1 cellular context compared by ENCODE assay signal in the genomic region with DNA sequence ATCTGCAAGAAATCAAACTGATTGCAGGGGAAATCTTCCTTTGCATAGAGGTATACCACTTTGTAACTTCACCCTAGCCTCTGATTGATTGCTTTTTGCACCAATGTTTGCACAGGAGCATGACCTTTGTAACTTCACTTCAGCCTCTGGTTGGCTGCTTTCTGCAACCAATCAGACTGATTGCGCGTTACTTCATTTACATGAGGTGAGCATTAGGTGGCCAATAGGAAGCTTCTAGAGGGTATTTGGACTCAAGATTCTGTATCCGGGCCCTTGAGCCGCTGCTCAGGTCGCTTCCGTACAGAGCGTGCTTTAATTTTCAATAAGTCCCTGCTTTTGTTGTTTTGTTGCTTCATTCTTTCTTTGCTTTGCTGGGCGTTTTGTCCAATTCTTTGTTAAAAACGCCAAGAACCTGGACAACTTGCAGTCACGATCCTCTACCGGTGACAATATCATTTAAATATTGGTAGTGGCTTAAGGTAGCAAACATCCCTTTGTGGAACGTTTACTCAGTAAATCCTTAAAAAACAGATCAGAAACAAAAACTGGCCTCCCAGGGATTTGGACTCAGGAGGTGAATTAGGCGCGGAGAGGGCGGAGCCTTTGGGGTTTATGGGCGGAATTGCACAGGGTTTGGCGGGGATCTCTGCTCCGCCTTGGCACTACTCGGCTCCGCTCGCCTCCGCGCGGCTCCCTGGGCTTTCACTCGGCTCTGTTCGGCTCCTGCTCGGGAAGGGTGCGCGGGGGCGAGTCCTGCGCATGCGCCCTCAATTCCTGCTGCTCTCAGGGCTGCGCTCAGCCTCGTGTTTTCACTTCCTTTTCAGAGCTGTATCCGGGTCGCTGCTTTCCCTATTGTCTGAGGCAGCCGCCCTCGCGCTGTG.
TF ChIP-seq lines count a peak whose summit lies in the region.

A gene with protein sequence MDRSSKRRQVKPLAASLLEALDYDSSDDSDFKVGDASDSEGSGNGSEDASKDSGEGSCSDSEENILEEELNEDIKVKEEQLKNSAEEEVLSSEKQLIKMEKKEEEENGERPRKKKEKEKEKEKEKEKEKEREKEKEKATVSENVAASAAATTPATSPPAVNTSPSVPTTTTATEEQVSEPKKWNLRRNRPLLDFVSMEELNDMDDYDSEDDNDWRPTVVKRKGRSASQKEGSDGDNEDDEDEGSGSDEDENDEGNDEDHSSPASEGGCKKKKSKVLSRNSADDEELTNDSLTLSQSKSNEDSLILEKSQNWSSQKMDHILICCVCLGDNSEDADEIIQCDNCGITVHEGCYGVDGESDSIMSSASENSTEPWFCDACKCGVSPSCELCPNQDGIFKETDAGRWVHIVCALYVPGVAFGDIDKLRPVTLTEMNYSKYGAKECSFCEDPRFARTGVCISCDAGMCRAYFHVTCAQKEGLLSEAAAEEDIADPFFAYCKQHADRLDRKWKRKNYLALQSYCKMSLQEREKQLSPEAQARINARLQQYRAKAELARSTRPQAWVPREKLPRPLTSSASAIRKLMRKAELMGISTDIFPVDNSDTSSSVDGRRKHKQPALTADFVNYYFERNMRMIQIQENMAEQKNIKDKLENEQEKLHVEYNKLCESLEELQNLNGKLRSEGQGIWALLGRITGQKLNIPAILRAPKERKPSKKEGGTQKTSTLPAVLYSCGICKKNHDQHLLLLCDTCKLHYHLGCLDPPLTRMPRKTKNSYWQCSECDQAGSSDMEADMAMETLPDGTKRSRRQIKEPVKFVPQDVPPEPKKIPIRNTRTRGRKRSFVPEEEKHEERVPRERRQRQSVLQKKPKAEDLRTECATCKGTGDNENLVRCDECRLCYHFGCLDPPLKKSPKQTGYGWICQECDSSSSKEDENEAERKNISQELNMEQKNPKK (plus strand): TSS at position 812 of the 881 bp plus-strand sequence. CDS start 452 bp downstream, outside the sequence.

TF ChIP-seq in A549, 52 proteins besides CTCF, POLR2A, EP300 and RAD21 (continued from another document):
- TF ChIP-seq CEBPB (IDR thresholded peaks at IDR 0.05) (0 out of 4 replicates have a peak, but pooled peaks of 1 of the 2 experiments have one; percentile 24), BHLHE40 (IDR thresholded peaks at IDR 0.05; ENCODE audit: low read depth, low read length) (no peak), EHF (CRISPR knock-in tag; IDR thresholded peaks at IDR 0.05) (no peak), NR3C1 (IDR thresholded peaks at IDR 0.05) (no peak), JUN (IDR thresholded peaks at IDR 0.05) (peak; percentile 81 to 89), ZC3H11A (IDR thresholded peaks at IDR 0.05) (no peak), RCOR1 (IDR thresholded peaks at IDR 0.05; ENCODE audit: low read depth, low read length) (no peak), POLR2AphosphoS2 (conservative IDR thresholded peaks at IDR 0.05; ENCODE audit: low read length) (no peak), CBX2 (IDR thresholded peaks at IDR 0.05; ENCODE audit: borderline replicate concordance, low read depth) (no peak), PHF8 (IDR thresholded peaks at IDR 0.05; ENCODE audit: borderline replicate concordance, low read depth) (peak; percentile 40; the same call in 1 of the 2 replicates), ESRRA (IDR thresholded peaks at IDR 0.05; ENCODE audit: borderline replicate concordance, low read length) (no peak), HOXB5 (CRISPR knock-in tag; IDR thresholded peaks at IDR 0.05) (peak; percentile 81), CBX8 (IDR thresholded peaks at IDR 0.05) (no peak), MYC (IDR thresholded peaks at IDR 0.05; ENCODE audit: borderline replicate concordance, low read length) (peak; percentile 93)
- TF ChIP-seq, protein P1, sequence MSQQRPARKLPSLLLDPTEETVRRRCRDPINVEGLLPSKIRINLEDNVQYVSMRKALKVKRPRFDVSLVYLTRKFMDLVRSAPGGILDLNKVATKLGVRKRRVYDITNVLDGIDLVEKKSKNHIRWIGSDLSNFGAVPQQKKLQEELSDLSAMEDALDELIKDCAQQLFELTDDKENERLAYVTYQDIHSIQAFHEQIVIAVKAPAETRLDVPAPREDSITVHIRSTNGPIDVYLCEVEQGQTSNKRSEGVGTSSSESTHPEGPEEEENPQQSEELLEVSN (IDR thresholded peaks at IDR 0.05; ENCODE audit: borderline replicate concordance, low read depth), result 0 out of 2 replicates have a peak, but pooled peaks have one; percentile 46
- TF ChIP-seq, protein P2, sequence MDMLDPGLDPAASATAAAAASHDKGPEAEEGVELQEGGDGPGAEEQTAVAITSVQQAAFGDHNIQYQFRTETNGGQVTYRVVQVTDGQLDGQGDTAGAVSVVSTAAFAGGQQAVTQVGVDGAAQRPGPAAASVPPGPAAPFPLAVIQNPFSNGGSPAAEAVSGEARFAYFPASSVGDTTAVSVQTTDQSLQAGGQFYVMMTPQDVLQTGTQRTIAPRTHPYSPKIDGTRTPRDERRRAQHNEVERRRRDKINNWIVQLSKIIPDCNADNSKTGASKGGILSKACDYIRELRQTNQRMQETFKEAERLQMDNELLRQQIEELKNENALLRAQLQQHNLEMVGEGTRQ (IDR thresholded peaks at IDR 0.05), result no peak
- TF ChIP-seq, protein P3, sequence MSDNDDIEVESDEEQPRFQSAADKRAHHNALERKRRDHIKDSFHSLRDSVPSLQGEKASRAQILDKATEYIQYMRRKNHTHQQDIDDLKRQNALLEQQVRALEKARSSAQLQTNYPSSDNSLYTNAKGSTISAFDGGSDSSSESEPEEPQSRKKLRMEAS (IDR thresholded peaks at IDR 0.05), result peak; percentile 90
- TF ChIP-seq, protein P4, sequence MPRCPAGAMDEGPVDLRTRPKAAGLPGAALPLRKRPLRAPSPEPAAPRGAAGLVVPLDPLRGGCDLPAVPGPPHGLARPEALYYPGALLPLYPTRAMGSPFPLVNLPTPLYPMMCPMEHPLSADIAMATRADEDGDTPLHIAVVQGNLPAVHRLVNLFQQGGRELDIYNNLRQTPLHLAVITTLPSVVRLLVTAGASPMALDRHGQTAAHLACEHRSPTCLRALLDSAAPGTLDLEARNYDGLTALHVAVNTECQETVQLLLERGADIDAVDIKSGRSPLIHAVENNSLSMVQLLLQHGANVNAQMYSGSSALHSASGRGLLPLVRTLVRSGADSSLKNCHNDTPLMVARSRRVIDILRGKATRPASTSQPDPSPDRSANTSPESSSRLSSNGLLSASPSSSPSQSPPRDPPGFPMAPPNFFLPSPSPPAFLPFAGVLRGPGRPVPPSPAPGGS (IDR thresholded peaks at IDR 0.05), result no peak; the same call in 1 of the 3 replicates
- TF ChIP-seq, protein P5, sequence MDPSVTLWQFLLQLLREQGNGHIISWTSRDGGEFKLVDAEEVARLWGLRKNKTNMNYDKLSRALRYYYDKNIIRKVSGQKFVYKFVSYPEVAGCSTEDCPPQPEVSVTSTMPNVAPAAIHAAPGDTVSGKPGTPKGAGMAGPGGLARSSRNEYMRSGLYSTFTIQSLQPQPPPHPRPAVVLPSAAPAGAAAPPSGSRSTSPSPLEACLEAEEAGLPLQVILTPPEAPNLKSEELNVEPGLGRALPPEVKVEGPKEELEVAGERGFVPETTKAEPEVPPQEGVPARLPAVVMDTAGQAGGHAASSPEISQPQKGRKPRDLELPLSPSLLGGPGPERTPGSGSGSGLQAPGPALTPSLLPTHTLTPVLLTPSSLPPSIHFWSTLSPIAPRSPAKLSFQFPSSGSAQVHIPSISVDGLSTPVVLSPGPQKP (IDR thresholded peaks at IDR 0.05; ENCODE audit: low read depth, low read length), result no peak
- TF ChIP-seq, protein P6, sequence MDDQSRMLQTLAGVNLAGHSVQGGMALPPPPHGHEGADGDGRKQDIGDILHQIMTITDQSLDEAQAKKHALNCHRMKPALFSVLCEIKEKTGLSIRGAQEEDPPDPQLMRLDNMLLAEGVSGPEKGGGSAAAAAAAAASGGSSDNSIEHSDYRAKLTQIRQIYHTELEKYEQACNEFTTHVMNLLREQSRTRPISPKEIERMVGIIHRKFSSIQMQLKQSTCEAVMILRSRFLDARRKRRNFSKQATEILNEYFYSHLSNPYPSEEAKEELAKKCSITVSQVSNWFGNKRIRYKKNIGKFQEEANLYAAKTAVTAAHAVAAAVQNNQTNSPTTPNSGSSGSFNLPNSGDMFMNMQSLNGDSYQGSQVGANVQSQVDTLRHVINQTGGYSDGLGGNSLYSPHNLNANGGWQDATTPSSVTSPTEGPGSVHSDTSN (IDR thresholded peaks at IDR 0.05), result peak; percentile 95
